Comparison of ENCODE assay signal across 35 cellular contexts in the genomic region with DNA sequence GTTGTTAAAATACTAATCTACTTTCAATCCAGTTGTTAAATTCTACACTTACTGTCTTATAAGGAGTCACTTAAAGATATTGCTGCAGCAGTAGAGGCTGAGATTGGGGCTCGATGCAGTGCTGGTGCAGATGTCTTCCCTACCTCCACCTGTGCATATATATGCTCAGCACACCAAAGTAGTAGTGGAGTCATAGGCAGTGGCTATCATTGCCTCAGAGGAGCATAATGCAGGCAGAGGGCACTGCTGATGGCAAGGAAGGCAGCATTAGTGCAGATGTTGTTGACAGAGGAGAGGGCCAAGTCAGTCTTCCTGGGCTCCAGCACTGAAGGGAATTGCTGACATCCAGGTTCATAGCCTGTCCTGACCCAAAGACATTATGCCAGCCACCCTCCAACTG.
"Had no signal": no experiment of that assay in that cellular context is flagged by ENCODE, and none has a peak within 500 bp of the region (broad histone marks: within the 10 kb centered on the region; RNA-seq: fewer than 3 reads in every experiment).

No MANE protein-coding gene starts in this region.

- H3K27me3 ChIP-seq: adrenal gland, body of pancreas, brain microvascular endothelial cell, breast epithelium, cardiac muscle cell had no signal

- H3K36me3 ChIP-seq: adrenal gland, brain microvascular endothelial cell, breast epithelium, cardiac muscle cell had no signal

- ATAC-seq: activated CD8-positive, alpha-beta T cell treated with anti-CD3 and anti-CD28 coated beads for 36 hours; activated naive CD4-positive, alpha-beta T cell treated with anti-CD3 and anti-CD28 coated beads, Interleukin-2, amount 50 U/mL, for 72 hours; activated T-cell treated with anti-CD3 and anti-CD28 coated beads, Interleukin-2, amount 50 U/mL, for 4 hours; activated T-cell treated with anti-CD3 and anti-CD28 coated beads, Interleukin-2, amount 50 U/mL, for 72 hours; activated T-helper 17 cell treated with anti-CD3 and anti-CD28 coated beads, Interleukin-2, amount 50 U/mL, for 72 hours; body of pancreas had no signal

- H3K9me3 ChIP-seq: adrenal gland, body of pancreas, breast epithelium had no signal

- H3K4me3 ChIP-seq: adrenal gland, body of pancreas, breast epithelium, cardiac muscle cell had no signal

- H3K4me1 ChIP-seq: adrenal gland, body of pancreas, breast epithelium had no signal

- H3K27ac ChIP-seq: adrenal gland, body of pancreas, brain microvascular endothelial cell, breast epithelium, cardiac muscle cell, VCaP had no signal

- DNase-seq: activated B cell treated with CpG ODN at 0.5 μM for 24 hours; activated CD4-positive, alpha-beta memory T cell treated with anti-CD3 and anti-CD28 coated beads for 36 hours; activated CD4-positive, alpha-beta T cell treated with anti-CD3 and anti-CD28 coated beads for 4 hours; activated CD4-positive, alpha-beta T cell treated with anti-CD3 and anti-CD28 coated beads, Interleukin-2, amount 10 ng/mL, durations not matched to agents 24 days and 14 days; activated CD4-positive, alpha-beta T cell treated with anti-CD3 and anti-CD28 coated beads, Interleukin-2, amount 50 U/mL, for 1 hour; activated CD4-positive, alpha-beta T cell treated with anti-CD3 and anti-CD28 coated beads, Interleukin-2, amount 50 U/mL, for 4 hours; activated CD4-positive, CD25-positive, alpha-beta regulatory T cell treated with anti-CD3 and anti-CD28 coated beads, Interleukin-2, amount 50 U/mL, for 72 hours; activated CD8-positive, alpha-beta memory T cell treated with anti-CD3 and anti-CD28 coated beads, Interleukin-2, amount 50 U/mL, for 4 hours; activated CD8-positive, alpha-beta T cell treated with anti-CD3 and anti-CD28 coated beads for 36 hours; activated effector memory CD4-positive, alpha-beta T cell treated with anti-CD3 and anti-CD28 coated beads, Interleukin-2, amount 50 U/mL, for 16 hours; activated gamma-delta T cell treated with Interleukin-2 at 50 U/mL for 16 hours; activated naive CD4-positive, alpha-beta T cell; activated naive CD4-positive, alpha-beta T cell treated with anti-CD3 and anti-CD28 coated beads for 36 hours; activated naive CD4-positive, alpha-beta T cell treated with anti-CD3 and anti-CD28 coated beads, Interleukin-2, amount 50 U/mL, for 16 hours; activated naive CD8-positive, alpha-beta T cell treated with anti-CD3 and anti-CD28 coated beads for 36 hours; activated T-cell treated with anti-CD3 and anti-CD28 coated beads for 4 hours; activated T-cell treated with anti-CD3 and anti-CD28 coated beads, Interleukin-2, amount 50 U/mL, for 1 hour; activated T-cell treated with anti-CD3 and anti-CD28 coated beads, Interleukin-2, amount 50 U/mL, for 4 hours; activated T-cell treated with anti-CD3 and anti-CD28 coated beads, Interleukin-2, amount 50 U/mL, for 72 hours; adrenal gland; amniotic stem cell; aorta; body of pancreas; brain microvascular endothelial cell; central memory CD4-positive, alpha-beta T cell; cerebellar nuclear complex; SW 1271; T-helper 1 cell; T-helper 2 cell; T-helper 9 cell had no signal
